ENCODE assay signal across 8 cellular contexts in the genomic region with DNA sequence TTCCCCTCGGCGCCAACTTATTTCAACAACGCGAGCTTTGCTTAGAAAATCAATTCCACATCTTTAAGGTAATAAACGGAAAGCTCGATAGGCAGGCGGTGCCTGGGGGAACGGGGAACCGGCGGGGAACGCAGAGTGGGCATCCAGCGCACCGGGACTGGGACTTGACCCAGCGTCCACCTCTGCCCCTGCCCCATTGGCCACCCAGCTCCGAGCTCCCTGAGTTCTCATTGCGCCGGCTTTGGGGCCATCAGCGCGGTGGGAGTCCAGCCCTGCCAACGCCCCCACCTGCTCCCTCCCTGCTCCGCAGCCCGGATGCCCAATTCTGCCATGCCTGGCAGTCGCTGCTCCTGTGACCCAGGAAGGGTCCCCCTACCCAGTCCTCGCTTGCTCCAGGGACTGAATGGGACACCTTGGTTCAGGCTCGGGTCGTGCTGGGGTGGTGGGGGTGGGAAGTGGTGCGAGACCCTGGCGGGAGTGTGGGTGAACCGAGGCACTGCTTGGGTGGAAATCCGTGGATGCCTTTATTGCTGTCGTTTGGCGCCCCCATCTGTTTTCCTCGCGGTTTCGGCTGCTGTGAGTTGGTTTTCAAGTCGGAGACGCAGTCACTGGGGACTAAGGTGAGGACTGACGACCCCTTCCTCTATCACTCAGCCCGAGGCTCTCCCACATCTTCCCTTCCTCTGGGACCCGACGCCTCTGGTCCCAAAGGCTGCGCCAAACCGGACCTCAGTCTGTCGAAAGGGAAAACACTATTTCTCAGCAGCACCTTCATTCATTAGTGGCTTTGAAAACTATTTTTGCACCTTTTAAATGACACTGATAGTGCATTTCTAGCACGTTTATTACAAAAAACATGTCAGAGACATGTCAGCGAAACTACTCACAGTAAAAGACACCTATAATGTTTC. TPM values are rescaled to one million over a fixed set of nuclear protein-coding genes. Genes with fewer than 3 reads are reported as not detected.
DNase-seq lines count a peak whose midpoint lies in the region; ATAC-seq and TF ChIP-seq lines count a peak whose summit lies in the region.

No MANE protein-coding gene starts in this region.

- H3K36me3 ChIP-seq in body of pancreas (replicated peaks in 1 of 2; ENCODE audit: insufficient read depth in 1 of 2, low read depth in 2 of 2) (no peaks in the 10 kb centered on the region), mesodermal cell (ENCODE audit: control insufficient read depth, insufficient read depth, low read length) (no peaks in the 10 kb centered on the region)

- intact Hi-C loops in body of pancreas (cut with DNase I) = loop anchor here (10.0 kb wide), 1 partner anchor 721 kb away; no protein-coding TSS in a partner anchor

- H3K9me3 ChIP-seq in body of pancreas (peaks cover 0 to 2% (median 0%) of the 10 kb centered on the region in 3 donors), mesodermal cell (ENCODE audit: control insufficient read depth, low read length) (no peaks in the 10 kb centered on the region)

- peak in 5 of 7 experiments; percentile 11 to 44 (median 25) for TF ChIP-seq CTCF in body of pancreas (IDR thresholded peaks at IDR 0.05)

- DNase-seq in activated T-cell treated with anti-CD3 and anti-CD28 coated beads, Interleukin-2, amount 50 U/mL, for 4 hours = no peak
- no peak for DNase-seq in activated T-cell treated with anti-CD3 and anti-CD28 coated beads, Interleukin-2, amount 50 U/mL, for 1 hour
- peak; percentile 17 for DNase-seq in NCI-H2171 (lab: John Stamatoyannopoulos, UW)
- peak in 2 of 4 donors; percentile 21 to 55 for DNase-seq in body of pancreas
- no peak for DNase-seq in D341Med (ENCODE audit: low spot score)
- no peak for DNase-seq in NCI-H2107 (lab: John Stamatoyannopoulos, UW)

- no peak for TF ChIP-seq POLR2A in body of pancreas (IDR thresholded peaks at IDR 0.05)

- peaks cover 4% of the 10 kb centered on the region for H3K4me1 Mint-ChIP-seq in activated T-cell treated with anti-CD3 and anti-CD28 coated beads, Interleukin-2, amount 50 U/mL, for 4 hours (ENCODE audit: low read depth)

- no peaks in the 10 kb centered on the region for H3K36me3 Mint-ChIP-seq in activated T-cell treated with anti-CD3 and anti-CD28 coated beads, Interleukin-2, amount 50 U/mL, for 4 hours (ENCODE audit: insufficient read depth)

- peaks cover 6 to 83% of the 10 kb centered on the region in 2 donors for H3K27me3 ChIP-seq in body of pancreas

- no peak overlapping the region for H3K4me3 ChIP-seq in body of pancreas
- H3K4me3 ChIP-seq in mesodermal cell (ENCODE audit: extremely low read depth, insufficient read depth, low read length, poor library complexity, severe bottlenecking) = peak overlapping the region; percentile 11

- H3K9me3 Mint-ChIP-seq in activated T-cell treated with anti-CD3 and anti-CD28 coated beads, Interleukin-2, amount 50 U/mL, for 4 hours = peaks cover 8% of the 10 kb centered on the region

- H3K27ac ChIP-seq in body of pancreas (no peak overlapping the region), mesodermal cell (ENCODE audit: low read depth, low read length, severe bottlenecking) (no peak overlapping the region)

- no peak for ATAC-seq in activated T-cell treated with anti-CD3 and anti-CD28 coated beads, Interleukin-2, amount 50 U/mL, for 4 hours
- ATAC-seq in body of pancreas (no peak), HG03025 (IDR thresholded peaks at IDR 0.05; ENCODE audit: low FRiP score, unreplicated experiment) (no peak)

- H3K27me3 Mint-ChIP-seq in activated T-cell treated with anti-CD3 and anti-CD28 coated beads, Interleukin-2, amount 50 U/mL, for 4 hours (ENCODE audit: low read depth) = peaks cover 97% of the 10 kb centered on the region

- peak overlapping the region; percentile 33 for H3K4me3 Mint-ChIP-seq in activated T-cell treated with anti-CD3 and anti-CD28 coated beads, Interleukin-2, amount 50 U/mL, for 4 hours

- 2 to 4% methylated on average over 35 to 46 of the region's 46 CpGs for WGBS in body of pancreas, 2 donors
- WGBS in mesodermal cell (ENCODE audit: insufficient coverage in 2 of 2), 2 experiments = 1% methylated on average over 27 to 37 of the region's 46 CpGs

- H3K4me1 ChIP-seq in body of pancreas = peaks cover 27% of the 10 kb centered on the region
- peaks cover 21% of the 10 kb centered on the region for H3K4me1 ChIP-seq in mesodermal cell (ENCODE audit: control insufficient read depth, insufficient read depth, low read length, poor library complexity, severe bottlenecking)

RNA-seq across cellular contexts. Expression of a gene that starts 2.4 kb away (rescaled TPM):
- total RNA-seq in activated T-cell treated with anti-CD3 and anti-CD28 coated beads, Interleukin-2, amount 50 U/mL, for 4 hours = not detected
- total RNA-seq in body of pancreas = not detected
- polyA plus RNA-seq in mesodermal cell (2013, experiment 1 of 2) = 0.41 TPM
- polyA plus RNA-seq in mesodermal cell (2013, experiment 2 of 2) = 0.15 TPM

RNA-seq across cellular contexts. Expression of a gene that starts 6.4 kb away (rescaled TPM):
- not detected for total RNA-seq in activated T-cell treated with anti-CD3 and anti-CD28 coated beads, Interleukin-2, amount 50 U/mL, for 4 hours
- total RNA-seq in body of pancreas = not detected
- 0.52 TPM for polyA plus RNA-seq in mesodermal cell (2013, experiment 1 of 2)
- polyA plus RNA-seq in mesodermal cell (2013, experiment 2 of 2) = 0.86 TPM

RNA-seq across cellular contexts. Expression of a gene that starts 13.5 kb away (rescaled TPM):
- total RNA-seq in activated T-cell treated with anti-CD3 and anti-CD28 coated beads, Interleukin-2, amount 50 U/mL, for 4 hours = not detected
- not detected for total RNA-seq in body of pancreas
- not detected for polyA plus RNA-seq in mesodermal cell (2013, experiment 1 of 2)
- not detected for polyA plus RNA-seq in mesodermal cell (2013, experiment 2 of 2)

RNA-seq across cellular contexts. Expression of a gene that starts 21.0 kb away (rescaled TPM):
- total RNA-seq in activated T-cell treated with anti-CD3 and anti-CD28 coated beads, Interleukin-2, amount 50 U/mL, for 4 hours = not detected
- total RNA-seq in body of pancreas = not detected
- 1.2 TPM for polyA plus RNA-seq in mesodermal cell (2013, experiment 1 of 2)
- polyA plus RNA-seq in mesodermal cell (2013, experiment 2 of 2) = 0.96 TPM

RNA-seq across cellular contexts. Expression of a gene that starts 30.5 kb away (rescaled TPM):
- not detected for total RNA-seq in activated T-cell treated with anti-CD3 and anti-CD28 coated beads, Interleukin-2, amount 50 U/mL, for 4 hours
- under 1 TPM in 1 of 2 donors, not detected in 1; 0.26 TPM for total RNA-seq in body of pancreas
- 1.9 TPM for polyA plus RNA-seq in mesodermal cell (2013, experiment 1 of 2)
- polyA plus RNA-seq in mesodermal cell (2013, experiment 2 of 2) = 0.96 TPM
